14 cellular contexts compared by ENCODE assay signal in the genomic region with DNA sequence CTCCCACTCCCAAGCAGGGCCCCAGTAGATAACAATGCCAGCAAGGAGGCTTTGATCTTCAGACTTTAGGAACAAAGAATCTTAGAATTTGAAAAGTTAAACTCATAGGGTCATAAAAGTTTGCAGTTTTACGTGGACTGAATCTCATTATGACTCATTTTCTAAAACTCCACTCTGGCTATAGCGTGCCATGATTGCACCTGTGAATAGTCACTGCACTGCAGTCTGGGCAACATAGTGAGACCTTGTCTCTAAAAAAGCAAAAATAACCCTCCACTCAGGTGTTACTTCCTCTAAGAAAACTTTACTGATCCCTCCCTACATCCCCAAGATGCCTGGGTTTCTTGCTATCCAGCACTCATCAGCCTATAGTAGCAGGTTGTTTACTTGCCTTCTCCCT.
A peak's percentile ranks its signal among the peaks of the same experiment; 100 is the strongest.
DNase-seq lines count a peak whose midpoint lies in the region; ATAC-seq and TF ChIP-seq lines count a peak whose summit lies in the region.
"Had no signal": no experiment of that assay in that cellular context is flagged by ENCODE, and none has a peak within 500 bp of the region (broad histone marks: within the 10 kb centered on the region; RNA-seq: fewer than 3 reads in every experiment).

No MANE protein-coding gene starts in this region.

- H3K9me3 Mint-ChIP-seq in activated CD4-positive, alpha-beta memory T cell treated with anti-CD3 and anti-CD28 coated beads for 36 hours: no peaks in the 10 kb centered on the region
- no peaks in the 10 kb centered on the region for H3K9me3 Mint-ChIP-seq in CD4-positive, alpha-beta T cell

- DNase-seq in GM20000 (ENCODE audit: low spot score) (peak; percentile 12), esophagus muscularis mucosa (ENCODE audit: extremely low spot score) (no peak)
- DNase-seq in activated CD4-positive, alpha-beta memory T cell treated with anti-CD3 and anti-CD28 coated beads for 36 hours: no peak
- DNase-seq in activated naive CD4-positive, alpha-beta T cell (lab: John Stamatoyannopoulos, UW): no peak
- no peak for DNase-seq in CD4-positive, alpha-beta T cell
- DNase-seq: activated B cell treated with CpG ODN at 0.5 μM for 24 hours, endodermal cell, head of caudate nucleus, uterus had no signal

- H3K27ac ChIP-seq in esophagus muscularis mucosa (replicated peaks in 1 of 4): no peak overlapping the region
- H3K27ac ChIP-seq in CD4-positive, alpha-beta T cell (ENCODE audit: low read depth, low read length): no peak overlapping the region
- H3K27ac ChIP-seq: neutrophil, uterus had no signal

- H3K4me1 Mint-ChIP-seq in activated CD4-positive, alpha-beta memory T cell treated with anti-CD3 and anti-CD28 coated beads for 36 hours (ENCODE audit: low read depth): no peaks in the 10 kb centered on the region
- no peaks in the 10 kb centered on the region for H3K4me1 Mint-ChIP-seq in CD4-positive, alpha-beta T cell (ENCODE audit: low read depth)
- H3K4me1 Mint-ChIP-seq: activated B cell treated with CpG ODN at 0.5 μM for 24 hours had no signal

- H3K27me3 ChIP-seq in esophagus muscularis mucosa: no peaks in the 10 kb centered on the region
- H3K27me3 ChIP-seq in CD4-positive, alpha-beta T cell (ENCODE audit: control insufficient read depth, insufficient read depth, low read length): no peaks in the 10 kb centered on the region
- H3K27me3 ChIP-seq: uterus had no signal

- ATAC-seq in GM18511 (IDR thresholded peaks at IDR 0.05; ENCODE audit: unreplicated experiment) (peak; percentile 82), HG02884 (IDR thresholded peaks at IDR 0.05; ENCODE audit: unreplicated experiment) (peak; percentile 83), HG03565 (IDR thresholded peaks at IDR 0.05; ENCODE audit: unreplicated experiment) (peak; percentile 91)
- ATAC-seq in CD4-positive, alpha-beta T cell (ENCODE audit: poor library complexity): no peak

- H3K36me3 ChIP-seq in esophagus muscularis mucosa: no peaks in the 10 kb centered on the region
- H3K36me3 ChIP-seq: neutrophil, uterus had no signal

- TF ChIP-seq CTCF in GM20000 (IDR thresholded peaks at IDR 0.05; ENCODE audit: extremely low read depth, missing control alignments) (no peak), esophagus muscularis mucosa (IDR thresholded peaks at IDR 0.05) (no peak)
- TF ChIP-seq CTCF in CD4-positive, alpha-beta T cell (IDR thresholded peaks at IDR 0.05): no peak

- no peak overlapping the region for H3K4me3 ChIP-seq in esophagus muscularis mucosa
- H3K4me3 ChIP-seq: smooth muscle cell, uterus had no signal

- no peak for TF ChIP-seq EP300 in esophagus muscularis mucosa (IDR thresholded peaks at IDR 0.05)

- no peaks in the 10 kb centered on the region for H3K36me3 Mint-ChIP-seq in activated CD4-positive, alpha-beta memory T cell treated with anti-CD3 and anti-CD28 coated beads for 36 hours
- no peaks in the 10 kb centered on the region for H3K36me3 Mint-ChIP-seq in CD4-positive, alpha-beta T cell (ENCODE audit: low read depth)

- no peak overlapping the region for H3K27ac Mint-ChIP-seq in activated CD4-positive, alpha-beta memory T cell treated with anti-CD3 and anti-CD28 coated beads for 36 hours
- H3K27ac Mint-ChIP-seq in CD4-positive, alpha-beta T cell: no peak overlapping the region
- H3K27ac Mint-ChIP-seq: activated B cell treated with CpG ODN at 0.5 μM for 24 hours, endodermal cell had no signal

- 89% methylated on average over 2 of the region's 2 CpGs for WGBS in esophagus muscularis mucosa

- H3K9me3 ChIP-seq in esophagus muscularis mucosa: no peaks in the 10 kb centered on the region
- H3K9me3 ChIP-seq in CD4-positive, alpha-beta T cell (ENCODE audit: control insufficient read depth, low read length): no peaks in the 10 kb centered on the region
- H3K9me3 ChIP-seq: neutrophil, uterus had no signal

- H3K4me1 ChIP-seq in esophagus muscularis mucosa: no peaks in the 10 kb centered on the region
- H3K4me1 ChIP-seq: uterus had no signal

- intact Hi-C loops in esophagus muscularis mucosa (cut with DNase I): no loop called here
- intact Hi-C loops in activated CD4-positive, alpha-beta memory T cell treated with anti-CD3 and anti-CD28 coated beads for 36 hours (cut with micrococcal nuclease): no loop called here
- intact Hi-C loops in CD4-positive, alpha-beta T cell (cut with DNase I, micrococcal nuclease): no loop called here

- POLR2A ChIA-PET in activated CD4-positive, alpha-beta memory T cell treated with anti-CD3 and anti-CD28 coated beads for 36 hours (lab: Charles Lee): no interaction called here
- POLR2A ChIA-PET in CD4-positive, alpha-beta T cell (lab: Charles Lee): no interaction called here

- H3K27me3 Mint-ChIP-seq in activated CD4-positive, alpha-beta memory T cell treated with anti-CD3 and anti-CD28 coated beads for 36 hours: peaks cover 7% of the 10 kb centered on the region
- peaks cover 17% of the 10 kb centered on the region for H3K27me3 Mint-ChIP-seq in CD4-positive, alpha-beta T cell

- CTCF ChIA-PET in activated CD4-positive, alpha-beta memory T cell treated with anti-CD3 and anti-CD28 coated beads for 36 hours (lab: Charles Lee): no interaction called here
- CTCF ChIA-PET in CD4-positive, alpha-beta T cell (lab: Charles Lee): no interaction called here

- TF ChIP-seq POLR2A in esophagus muscularis mucosa (IDR thresholded peaks at IDR 0.05; ENCODE audit: low read depth): no peak

- no peak overlapping the region for H3K4me3 Mint-ChIP-seq in activated CD4-positive, alpha-beta memory T cell treated with anti-CD3 and anti-CD28 coated beads for 36 hours
- no peak overlapping the region for H3K4me3 Mint-ChIP-seq in CD4-positive, alpha-beta T cell
- H3K4me3 Mint-ChIP-seq: activated B cell treated with CpG ODN at 0.5 μM for 24 hours, endodermal cell had no signal
